In genomic region chr9:35746583-35746982, GRCh38 we compare ENCODE assay signal across 8 cellular contexts. TPM values are rescaled to one million over a fixed set of nuclear protein-coding genes. Genes with fewer than 3 reads are reported as not detected.
DNase-seq lines count a peak whose midpoint lies in the region; ATAC-seq and TF ChIP-seq lines count a peak whose summit lies in the region.

No MANE protein-coding gene starts in this region.

- no peak overlapping the region for H3K4ac ChIP-seq in IMR-90 (ENCODE audit: low read depth, low read length)

- no peak overlapping the region for H3K18ac ChIP-seq in IMR-90 (ENCODE audit: low read depth, low read length)

- H3K27me3 ChIP-seq in IMR-90 (ENCODE audit: control insufficient read depth, insufficient read depth, low read length) (no peaks in the 10 kb centered on the region), testis (no peaks in the 10 kb centered on the region)

- peaks cover 41% of the 10 kb centered on the region for H3K4me1 Mint-ChIP-seq in chondrocyte (ENCODE audit: low read depth)

- H2BK20ac ChIP-seq in IMR-90 (ENCODE audit: low read depth, low read length): no peak overlapping the region

- peaks cover 21% of the 10 kb centered on the region for H3K9me1 ChIP-seq in IMR-90 (ENCODE audit: insufficient read depth, low read length)

- H3K27me3 Mint-ChIP-seq in chondrocyte (ENCODE audit: low read depth): no peaks in the 10 kb centered on the region

- H3K56ac ChIP-seq in IMR-90 (ENCODE audit: extremely low read depth, insufficient read depth, low read length): no peak overlapping the region

- H3K4me3 ChIP-seq in AG10803 (ENCODE audit: low read length) (peak overlapping the region; percentile 86), IMR-90 (ENCODE audit: insufficient read depth, low read depth, low read length) (peak overlapping the region; percentile 98; the same call in 1 of the 2 replicates), testis (no peak overlapping the region)

- H3K79me1 ChIP-seq in IMR-90 (ENCODE audit: low read depth in 1 of 2, low read length in 2 of 2): peaks cover 60 to 82% of the 10 kb centered on the region in 2 experiments

- H2BK120ac ChIP-seq in IMR-90 (ENCODE audit: low read depth, low read length): no peak overlapping the region

- peak overlapping the region; percentile 61; the same call in 1 of the 2 replicates for H3K14ac ChIP-seq in IMR-90 (replicated peaks; ENCODE audit: low read depth, low read length)

- H3K36me3 ChIP-seq in IMR-90 (ENCODE audit: control insufficient read depth, insufficient read depth, low read length): peaks cover 35% of the 10 kb centered on the region
- H3K36me3 ChIP-seq in testis (ENCODE audit: low read depth, missing control alignments): no peaks in the 10 kb centered on the region

- POLR2A ChIA-PET in IMR-90 (lab: Charles Lee; ENCODE audit: unreplicated experiment): no interaction called here

- H2AFZ ChIP-seq in IMR-90 (replicated peaks; ENCODE audit: low read length, poor library complexity): no peak overlapping the region

- no peak overlapping the region for H3K27ac ChIP-seq in IMR-90 (ENCODE audit: insufficient read depth, low read length)
- H3K27ac ChIP-seq in testis: no peak overlapping the region

- ATAC-seq in IMR-90 (ENCODE audit: low read depth) (no peak), GM19324 (IDR thresholded peaks at IDR 0.05; ENCODE audit: low FRiP score, unreplicated experiment) (no peak), GM18858 (IDR thresholded peaks at IDR 0.05; ENCODE audit: unreplicated experiment) (no peak)

- no peak overlapping the region for H4K91ac ChIP-seq in IMR-90 (ENCODE audit: insufficient read depth, low read depth, low read length)

- H3K27ac Mint-ChIP-seq in chondrocyte (ENCODE audit: unreplicated experiment): peak overlapping the region; percentile 69

- in situ Hi-C loops in IMR-90 (cut with MboI; ENCODE audit: low sequenced_read_pairs): no loop called here

- peaks cover 23% of the 10 kb centered on the region for H3K36me3 Mint-ChIP-seq in chondrocyte (ENCODE audit: low read depth)

- DNase-seq in AG10803 (ENCODE audit: low read depth): no peak
- DNase-seq in IMR-90: no peak
- no peak for DNase-seq in chondrocyte (ENCODE audit: low spot score)
- peak; percentile 17 for DNase-seq in myocyte (ENCODE audit: low read depth)
- DNase-seq in testis: no peak
- DNase-seq in SIG-M5 treated with dmso at 0.1 percent for 504 hours (lab: John Stamatoyannopoulos, UW; ENCODE audit: unreplicated experiment): no peak

- H4K5ac ChIP-seq in IMR-90 (ENCODE audit: low read depth, low read length): no peak overlapping the region

- no peak overlapping the region; the same call in 1 of the 2 replicates for H3K23ac ChIP-seq in IMR-90 (ENCODE audit: low read depth, low read length)

- peak overlapping the region; percentile 91 for H3K4me3 Mint-ChIP-seq in chondrocyte (ENCODE audit: unreplicated experiment)

- H2BK5ac ChIP-seq in IMR-90 (ENCODE audit: low read depth, low read length, poor library complexity, severe bottlenecking): no peak overlapping the region

- peak overlapping the region; percentile 92 for H3K4me2 ChIP-seq in IMR-90 (ENCODE audit: low read depth, low read length)

- dilution Hi-C loops in IMR-90 (cut with HindIII; ENCODE audit: low sequenced_read_pairs, unreplicated experiment): no loop called here

- CTCF ChIA-PET in IMR-90 (lab: Yijun Ruan, JAX): interaction anchor here (1.3 kb wide), 1 partner anchor 85 kb away, joined by 3 read pairs; no protein-coding TSS in a partner anchor

- H3K9me3 ChIP-seq in IMR-90 (ENCODE audit: control insufficient read depth, insufficient read depth, low read length) (no peaks in the 10 kb centered on the region), testis (no peaks in the 10 kb centered on the region)

- peak overlapping the region; percentile 23; the same call in 1 of the 2 replicates for H3K9ac ChIP-seq in IMR-90 (ENCODE audit: low read depth, low read length)

- H4K8ac ChIP-seq in IMR-90 (ENCODE audit: low read depth in 2 of 2, low read length in 2 of 2): no peak overlapping the region

- BruUV-seq in IMR-90 (replicated peaks; lab: Mats Ljungman, UMichigan): no TSS peak

- 80% methylated on average over 1 of the region's 3 CpGs; no CpG with 5 or more reads in 1 of the 2 experiments for WGBS in IMR-90 (ENCODE audit: extremely low coverage in 2 of 2, insufficient read length in 1 of 2), 2 experiments
- WGBS in testis, 2 donors: 61 to 66% methylated on average over 3 of the region's 3 CpGs

- TF ChIP-seq POLR2A in IMR-90 (IDR thresholded peaks at IDR 0.05; ENCODE audit: low read depth, low read length) (no peak), testis (IDR thresholded peaks at IDR 0.05) (no peak)

- intact Hi-C loops in IMR-90 (cut with micrococcal nuclease) (no loop called here), testis (cut with DNase I; ENCODE audit: low total_unique reads) (no loop called here)

- TF ChIP-seq RAD21 in IMR-90 (IDR thresholded peaks at IDR 0.05; ENCODE audit: low read length): no peak

- H2AK9ac ChIP-seq in IMR-90 (replicated peaks; ENCODE audit: low read depth, low read length, poor library complexity): no peak overlapping the region

- H2AK5ac ChIP-seq in IMR-90 (ENCODE audit: low read depth, low read length): no peak overlapping the region

- no peaks in the 10 kb centered on the region for H3K9me3 Mint-ChIP-seq in chondrocyte (ENCODE audit: low read depth)

- TF ChIP-seq CTCF in AG10803 (conservative IDR thresholded peaks at IDR 0.05; ENCODE audit: low read length): no peak
- TF ChIP-seq CTCF in IMR-90 (conservative IDR thresholded peaks at IDR 0.05; ENCODE audit: low read depth, low read length): no peak
- TF ChIP-seq CTCF in chondrocyte (IDR thresholded peaks at IDR 0.05): no peak
- TF ChIP-seq CTCF in testis (IDR thresholded peaks at IDR 0.05): no peak

- H3K4me1 ChIP-seq in IMR-90 (ENCODE audit: control insufficient read depth, insufficient read depth, low read length) (peaks cover 14% of the 10 kb centered on the region), testis (peaks cover 33% of the 10 kb centered on the region)

- peaks cover 35% of the 10 kb centered on the region for H4K20me1 ChIP-seq in IMR-90 (ENCODE audit: insufficient read depth, low read length)

- H2BK15ac ChIP-seq in IMR-90 (ENCODE audit: low read depth, low read length): no peak overlapping the region

TF ChIP-seq in IMR-90, 13 proteins besides CTCF, POLR2A, EP300 and RAD21 (continues in another document):
- TF ChIP-seq MAZ (IDR thresholded peaks at IDR 0.05; ENCODE audit: borderline replicate concordance, low read depth, low read length) (no peak), RFX5 (IDR thresholded peaks at IDR 0.05; ENCODE audit: low read depth, low read length) (no peak), SMC3 (IDR thresholded peaks at IDR 0.05; ENCODE audit: low read depth, low read length) (no peak), CHD1 (IDR thresholded peaks at IDR 0.05; ENCODE audit: low read depth, low read length) (no peak), MAFK (IDR thresholded peaks at IDR 0.05; ENCODE audit: low read depth, low read length) (no peak), RCOR1 (IDR thresholded peaks at IDR 0.05; ENCODE audit: insufficient replicate concordance, low read length) (no peak), NFE2L2 (IDR thresholded peaks at IDR 0.05; ENCODE audit: low read depth, low read length) (no peak)

RNA-seq across cellular contexts. Expression of gene GBA2, which starts 2.4 kb away (rescaled TPM):
- total RNA-seq in IMR-90 (2012; rRNA removed): 14.2 and 18.1 TPM in 2 replicates
- 37.0 and 38.2 TPM in 2 replicates for polyA plus RNA-seq in IMR-90 (2012; rRNA removed)
- polyA plus RNA-seq in IMR-90 (2012; cell fraction: cytosol; rRNA removed): 16.3 and 18.2 TPM in 2 replicates
- polyA plus RNA-seq in IMR-90 (2012; cell fraction: nucleus; rRNA removed; ENCODE audit: low replicate concordance): 206 and 250 TPM in 2 replicates
- 50.9 to 52.1 TPM (median 51.6 TPM) in 3 replicates for total RNA-seq in chondrocyte
- 31.9 and 34.4 TPM in 2 replicates for total RNA-seq in myocyte
- polyA plus RNA-seq in myocyte (2012): 36.7 TPM
- 10 to 100 TPM; 66.5 to 77.1 TPM for total RNA-seq in testis
- polyA plus RNA-seq in testis (ENCODE audit: insufficient read depth, low read depth, low replicate concordance): 51.3 TPM

RNA-seq across cellular contexts. Expression of gene RGP1, which starts 2.5 kb away (rescaled TPM):
- total RNA-seq in IMR-90 (2012; rRNA removed) (10.2 and 10.8 TPM in 2 replicates), chondrocyte (27.7 to 28.6 TPM (median 27.9 TPM) in 3 replicates), myocyte (15.5 and 17.3 TPM in 2 replicates), testis (10 to 100 TPM; 21.1 to 21.4 TPM)
- polyA plus RNA-seq in IMR-90 (2012; rRNA removed) (13.5 and 14.3 TPM in 2 replicates), testis (ENCODE audit: insufficient read depth, low read depth, low replicate concordance) (23.9 TPM)
- polyA plus RNA-seq in IMR-90 (2012; cell fraction: cytosol; rRNA removed): 7.7 and 11.0 TPM in 2 replicates
- polyA plus RNA-seq in IMR-90 (2012; cell fraction: nucleus; rRNA removed; ENCODE audit: low replicate concordance): 23.7 and 25.1 TPM in 2 replicates
- 19.6 TPM for polyA plus RNA-seq in myocyte (2012)

RNA-seq across cellular contexts. Expression of gene MSMP, which starts 7.5 kb away (rescaled TPM):
- not detected in 2 replicates for total RNA-seq in IMR-90 (2012; rRNA removed)
- not detected in 2 replicates for polyA plus RNA-seq in IMR-90 (2012; rRNA removed)
- not detected in 2 replicates for polyA plus RNA-seq in IMR-90 (2012; cell fraction: cytosol; rRNA removed)
- not detected in 2 replicates for polyA plus RNA-seq in IMR-90 (2012; cell fraction: nucleus; rRNA removed; ENCODE audit: low replicate concordance)
- total RNA-seq in chondrocyte: not detected in 3 replicates
- not detected in 2 replicates for total RNA-seq in myocyte
- polyA plus RNA-seq in myocyte (2012): not detected
- total RNA-seq in testis: 1 to 10 TPM in 1 of 2 donors, not detected in 1; 1.7 TPM
- 1.9 TPM for polyA plus RNA-seq in testis (ENCODE audit: insufficient read depth, low read depth, low replicate concordance)

RNA-seq across cellular contexts. Expression of gene CREB3, which starts 14.1 kb away (rescaled TPM):
- total RNA-seq in IMR-90 (2012; rRNA removed) (105 and 106 TPM in 2 replicates), chondrocyte (55.5 to 63.4 TPM (median 56.7 TPM) in 3 replicates), myocyte (69.1 and 79.9 TPM in 2 replicates), testis (10 to 100 TPM; 51.2 to 63.1 TPM)
- polyA plus RNA-seq in IMR-90 (2012; rRNA removed) (54.9 and 60.7 TPM in 2 replicates), testis (ENCODE audit: insufficient read depth, low read depth, low replicate concordance) (85.0 TPM)
- polyA plus RNA-seq in IMR-90 (2012; cell fraction: cytosol; rRNA removed): 86.1 and 133 TPM in 2 replicates
- polyA plus RNA-seq in IMR-90 (2012; cell fraction: nucleus; rRNA removed; ENCODE audit: low replicate concordance): 30.7 and 40.3 TPM in 2 replicates
- 66.2 TPM for polyA plus RNA-seq in myocyte (2012)

RNA-seq across cellular contexts. Expression of gene TLN1, which starts 14.6 kb away (rescaled TPM):
- 337 and 346 TPM in 2 replicates for total RNA-seq in IMR-90 (2012; rRNA removed)
- 224 and 228 TPM in 2 replicates for polyA plus RNA-seq in IMR-90 (2012; rRNA removed)
- 134 and 262 TPM in 2 replicates for polyA plus RNA-seq in IMR-90 (2012; cell fraction: cytosol; rRNA removed)
- polyA plus RNA-seq in IMR-90 (2012; cell fraction: nucleus; rRNA removed; ENCODE audit: low replicate concordance): 206 and 469 TPM in 2 replicates
- total RNA-seq in chondrocyte: 490 to 684 TPM (median 655 TPM) in 3 replicates
- 219 and 242 TPM in 2 replicates for total RNA-seq in myocyte
- polyA plus RNA-seq in myocyte (2012): 272 TPM
- total RNA-seq in testis: 100 to 1,000 TPM; 134 to 201 TPM
- polyA plus RNA-seq in testis (ENCODE audit: insufficient read depth, low read depth, low replicate concordance): 171 TPM

Comparison
In these comparisons a context has a peak if more than half of its experiments do, and no peak if none do; other contexts are left out.
1. H3K4me3 ChIP-seq: peak in AG10803 (single experiment) and IMR-90 (single experiment); none in testis (0 of 2).